Comparison of ENCODE assay signal across 8 cellular contexts in the genomic region with DNA sequence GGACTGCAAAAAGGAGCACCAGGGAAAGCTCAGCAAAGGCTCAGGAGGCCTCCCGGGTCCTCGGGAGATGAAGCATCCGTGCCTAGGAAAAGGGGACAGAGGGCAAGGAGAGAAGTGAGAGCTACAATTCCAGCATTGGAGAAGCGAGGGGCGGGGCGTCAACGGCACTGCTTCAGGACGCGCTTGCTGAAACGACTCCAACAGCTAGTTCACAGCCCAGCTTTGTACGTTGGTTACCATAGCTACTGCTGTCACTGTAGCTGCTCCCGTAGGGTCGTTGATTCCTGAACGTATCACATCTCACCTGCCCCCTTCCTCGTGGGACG.
A peak's percentile ranks its signal among the peaks of the same experiment; 100 is the strongest.
DNase-seq lines count a peak whose midpoint lies in the region; ATAC-seq and TF ChIP-seq lines count a peak whose summit lies in the region.

No MANE protein-coding gene starts in this region.

- POLR2A ChIA-PET in BJ (lab: Charles Lee), result no interaction called here

- peak overlapping the region in 13 of 59 donors; percentile 5 to 57 (median 36) for H3K27ac ChIP-seq in dorsolateral prefrontal cortex
- no peak overlapping the region for H3K27ac ChIP-seq in muscle layer of duodenum (ENCODE audit: low read length)

- peaks cover 13 to 35% of the 10 kb centered on the region in 2 donors for H3K4me1 ChIP-seq in muscle layer of duodenum (ENCODE audit: control insufficient read depth in 1 of 2, insufficient read depth in 2 of 2, low read length in 2 of 2)

- no peaks in the 10 kb centered on the region for H3K9me3 ChIP-seq in muscle layer of duodenum (ENCODE audit: control insufficient read depth in 1 of 2, low read length in 2 of 2)

- TF ChIP-seq CTCF in BJ (IDR thresholded peaks at IDR 0.05; ENCODE audit: insufficient read depth, low read depth, low read length) (no peak), dorsolateral prefrontal cortex (IDR thresholded peaks at IDR 0.05 in 54 of 56, conservative IDR thresholded peaks at IDR 0.05 in 2 of 56; ENCODE audit: low read depth in 1 of 56, partially characterized antibody in 56 of 56) (no peak)

- H3K36me3 ChIP-seq in BJ (ENCODE audit: control insufficient read depth, insufficient read depth, low read length) (no peaks in the 10 kb centered on the region), muscle layer of duodenum (ENCODE audit: control insufficient read depth in 1 of 2, insufficient read depth in 2 of 2, low read length in 2 of 2) (no peaks in the 10 kb centered on the region)

- intact Hi-C loops in dorsolateral prefrontal cortex (cut with DNase I), result loop anchor here in 1 of 2 donors (5.0 kb wide), 1 partner anchor 732 kb away; a partner anchor contains a TSS

- DNase-seq in BJ (ENCODE audit: low read depth) (no peak), Kasumi-1 (lab: John Stamatoyannopoulos, UW) (peak; percentile 84 to 85), dorsolateral prefrontal cortex (peak in 3 of 10 donors; percentile 51 to 68 (median 57)), dermis blood vessel endothelial cell (no peak), midbrain (lab: John Stamatoyannopoulos, UW) (no peak)
- DNase-seq in activated CD4-positive, alpha-beta T cell treated with anti-CD3 and anti-CD28 coated beads, Interleukin-2, amount 50 U/mL, for 48 hours, result no peak

- H3K27me3 ChIP-seq in BJ (ENCODE audit: control insufficient read depth, insufficient read depth, low read length) (peaks cover 3% of the 10 kb centered on the region; the same call in 1 of the 2 replicates), dorsolateral prefrontal cortex (no peaks in the 10 kb centered on the region), muscle layer of duodenum (ENCODE audit: low read depth, low read length) (no peaks in the 10 kb centered on the region)

- H3K4me3 ChIP-seq in BJ (ENCODE audit: low read depth, low read length) (peak overlapping the region; percentile 48), dorsolateral prefrontal cortex (peak overlapping the region; percentile 23 to 76 (median 58)), muscle layer of duodenum (ENCODE audit: low read depth in 1 of 2, low read length in 2 of 2) (peak overlapping the region; percentile 67 to 78)

- CTCF ChIA-PET in BJ (lab: Yijun Ruan, JAX), result interaction anchor here (0.6 to 15.1 kb wide), 46 partner anchors 8 to 1631 kb away, joined by 3 to 447 read pairs (median 5); a partner anchor contains a TSS

- ATAC-seq in GM21529 (IDR thresholded peaks at IDR 0.05; ENCODE audit: unreplicated experiment), result peak; percentile 32

Comparison
In these comparisons a context has a peak if more than half of its experiments do, and no peak if none do; other contexts are left out.
1. DNase-seq: peak in Kasumi-1 (2 of 2); none in BJ (single experiment), dermis blood vessel endothelial cell (single experiment), midbrain (single experiment) and activated CD4-positive, alpha-beta T cell treated with anti-CD3 and anti-CD28 coated beads, Interleukin-2, amount 50 U/mL, for 48 hours (0 of 2).
2. Peak in every context shown above with its lines, with median percentiles within 50 percentile points of each other: H3K4me3 ChIP-seq.